Comparison of ENCODE assay signal across 7 cellular contexts in genomic region chr6:28266563-28266961, GRCh38. TPM values are rescaled to one million over a fixed set of nuclear protein-coding genes. Genes with fewer than 3 reads are reported as not detected.
DNase-seq lines count a peak whose midpoint lies in the region; ATAC-seq and TF ChIP-seq lines count a peak whose summit lies in the region.
"Had no signal": no experiment of that assay in that cellular context is flagged by ENCODE, and none has a peak within 500 bp of the region (broad histone marks: within the 10 kb centered on the region; RNA-seq: fewer than 3 reads in every experiment).

No MANE protein-coding gene starts in this region.

- H3K27ac ChIP-seq in GM23248: peak overlapping the region; percentile 90
- H3K27ac ChIP-seq in parathyroid adenoma: peak overlapping the region; percentile 87

- H3K4me3 ChIP-seq in GM23248: peak overlapping the region; percentile 97
- H3K4me3 ChIP-seq in choroid plexus epithelial cell (ENCODE audit: low read depth, low read length): peak overlapping the region; percentile 84
- peak overlapping the region; percentile 97 for H3K4me3 ChIP-seq in parathyroid adenoma (ENCODE audit: low read depth, low read length)

- H3K27me3 ChIP-seq in GM23248 (replicated peaks; ENCODE audit: insufficient read depth) (no peaks in the 10 kb centered on the region), parathyroid adenoma (ENCODE audit: control insufficient read depth, insufficient read depth, low read length) (no peaks in the 10 kb centered on the region)

- H3K4me1 ChIP-seq in GM23248 (ENCODE audit: insufficient read depth): peaks cover 9% of the 10 kb centered on the region; the same call in 1 of the 2 replicates
- H3K4me1 ChIP-seq in parathyroid adenoma: no peaks in the 10 kb centered on the region

- TF ChIP-seq CTCF in choroid plexus epithelial cell (conservative IDR thresholded peaks at IDR 0.05; ENCODE audit: low read depth, low read length) (no peak), parathyroid adenoma (IDR thresholded peaks at IDR 0.05) (no peak)

- H3K4me2 ChIP-seq in GM23248 (ENCODE audit: unreplicated experiment) (peak overlapping the region; percentile 98), parathyroid adenoma (ENCODE audit: low read length) (peak overlapping the region; percentile 91)

- H3K79me2 ChIP-seq in GM23248 (ENCODE audit: insufficient read depth) (peaks cover 41% of the 10 kb centered on the region), parathyroid adenoma (peaks cover 11% of the 10 kb centered on the region)

- H3K9me3 Mint-ChIP-seq in activated CD8-positive, alpha-beta memory T cell treated with anti-CD3 and anti-CD28 coated beads, Interleukin-2, amount 10 ng/mL, durations not matched to agents 7 days and 5 days (ENCODE audit: low read depth): no peaks in the 10 kb centered on the region

- H2AFZ ChIP-seq in GM23248 (peak overlapping the region; percentile 98), parathyroid adenoma (peak overlapping the region; percentile 95)

- H3K27me3 Mint-ChIP-seq in activated CD8-positive, alpha-beta memory T cell treated with anti-CD3 and anti-CD28 coated beads, Interleukin-2, amount 10 ng/mL, durations not matched to agents 7 days and 5 days: peaks cover 3% of the 10 kb centered on the region
- H3K27me3 Mint-ChIP-seq: dendritic cell treated with granulocyte-macrophage colony-stimulating factor and Interleukin-4, amounts not matched to agents 40 ng/mL and 50 ng/mL, for 4 days had no signal

- peaks cover 9% of the 10 kb centered on the region for H3K36me3 Mint-ChIP-seq in activated CD8-positive, alpha-beta memory T cell treated with anti-CD3 and anti-CD28 coated beads, Interleukin-2, amount 10 ng/mL, durations not matched to agents 7 days and 5 days

- no peak overlapping the region for H3K27ac Mint-ChIP-seq in activated CD8-positive, alpha-beta memory T cell treated with anti-CD3 and anti-CD28 coated beads, Interleukin-2, amount 10 ng/mL, durations not matched to agents 7 days and 5 days
- H3K27ac Mint-ChIP-seq: dendritic cell treated with granulocyte-macrophage colony-stimulating factor and Interleukin-4, amounts not matched to agents 40 ng/mL and 50 ng/mL, for 4 days had no signal

- DNase-seq in GM23248: no peak
- DNase-seq in choroid plexus epithelial cell (ENCODE audit: low read depth): no peak
- DNase-seq in activated CD8-positive, alpha-beta memory T cell treated with anti-CD3 and anti-CD28 coated beads, Interleukin-2, amount 10 ng/mL, durations not matched to agents 7 days and 5 days: no peak
- no peak for DNase-seq in OCI-M1 (lab: John Stamatoyannopoulos, UW)
- DNase-seq in OCI-M2 (lab: John Stamatoyannopoulos, UW; ENCODE audit: unreplicated experiment): no peak

- no peaks in the 10 kb centered on the region for H3K9me2 ChIP-seq in GM23248 (ENCODE audit: insufficient read depth)

- H3K4me1 Mint-ChIP-seq in activated CD8-positive, alpha-beta memory T cell treated with anti-CD3 and anti-CD28 coated beads, Interleukin-2, amount 10 ng/mL, durations not matched to agents 7 days and 5 days: peaks cover 22% of the 10 kb centered on the region

- H3K9ac ChIP-seq in GM23248 (peak overlapping the region; percentile 92), parathyroid adenoma (peak overlapping the region; percentile 81)

- H3F3A ChIP-seq in GM23248 (ENCODE audit: insufficient read depth): peaks cover 43% of the 10 kb centered on the region

- H3K9me3 ChIP-seq in GM23248 (ENCODE audit: low read depth) (no peaks in the 10 kb centered on the region), parathyroid adenoma (ENCODE audit: control insufficient read depth, low read length) (no peaks in the 10 kb centered on the region)

- no peaks in the 10 kb centered on the region for H4K20me1 ChIP-seq in GM23248 (ENCODE audit: insufficient read depth)

- no peak overlapping the region for H3K4me3 Mint-ChIP-seq in activated CD8-positive, alpha-beta memory T cell treated with anti-CD3 and anti-CD28 coated beads, Interleukin-2, amount 10 ng/mL, durations not matched to agents 7 days and 5 days
- H3K4me3 Mint-ChIP-seq: dendritic cell treated with granulocyte-macrophage colony-stimulating factor and Interleukin-4, amounts not matched to agents 40 ng/mL and 50 ng/mL, for 4 days had no signal

- CTCF ChIA-PET in activated CD8-positive, alpha-beta memory T cell treated with anti-CD3 and anti-CD28 coated beads, Interleukin-2, amount 10 ng/mL, durations not matched to agents 7 days and 5 days (lab: Charles Lee): interaction anchor here (1.0 to 2.7 kb wide), 8 partner anchors 9 to 162 kb away, joined by 3 to 21 read pairs (median 6); partner anchors contain the start of genes PGBD1, ZKSCAN4 and ZSCAN12

- no peaks in the 10 kb centered on the region for H3K36me3 ChIP-seq in GM23248 (ENCODE audit: low read depth)
- H3K36me3 ChIP-seq in parathyroid adenoma (ENCODE audit: control insufficient read depth, insufficient read depth, low read length): no peaks in the 10 kb centered on the region

- in situ Hi-C loops in GM23248 (cut with MboI): no loop called here

- 13 to 15% methylated on average over 5 of the region's 5 CpGs for WGBS in GM23248 (ENCODE audit: low coverage in 1 of 2, low lambda C conversion rate in 2 of 2, missing lambda C conversion rate in 2 of 2), 2 experiments

- ATAC-seq in activated CD8-positive, alpha-beta memory T cell treated with anti-CD3 and anti-CD28 coated beads, Interleukin-2, amount 10 ng/mL, durations not matched to agents 7 days and 5 days: no peak

RNA-seq across cellular contexts. Expression of gene ZSCAN26, which starts 0.4 kb away (rescaled TPM):
- total RNA-seq in GM23248 (2014; rRNA removed; shearing (Covaris generic)): 17.5 and 28.5 TPM in 2 replicates
- 14.1 and 15.0 TPM in 2 replicates for polyA plus RNA-seq in GM23248 (2016; fragmentation: Nextera tagmentation; extraction: Ambion mirVana)
- total RNA-seq in activated CD8-positive, alpha-beta memory T cell treated with anti-CD3 and anti-CD28 coated beads, Interleukin-2, amount 10 ng/mL, durations not matched to agents 7 days and 5 days: 10 to 100 TPM in 1 of 2 experiments, 1 to 10 TPM in 1; 7.8 to 11.7 TPM

RNA-seq across cellular contexts. Expression of gene NKAPL, which starts 7.5 kb away (rescaled TPM):
- total RNA-seq in GM23248 (2014; rRNA removed; shearing (Covaris generic)): 0.97 and 1.9 TPM in 2 replicates
- 3.2 and 3.5 TPM in 2 replicates for polyA plus RNA-seq in GM23248 (2016; fragmentation: Nextera tagmentation; extraction: Ambion mirVana)
- under 1 TPM in 1 of 2 experiments, not detected in 1; 0.26 TPM for total RNA-seq in activated CD8-positive, alpha-beta memory T cell treated with anti-CD3 and anti-CD28 coated beads, Interleukin-2, amount 10 ng/mL, durations not matched to agents 7 days and 5 days

RNA-seq across cellular contexts. Expression of gene ZKSCAN4, which starts 14.5 kb away (rescaled TPM):
- 3.7 and 4.2 TPM in 2 replicates for total RNA-seq in GM23248 (2014; rRNA removed; shearing (Covaris generic))
- polyA plus RNA-seq in GM23248 (2016; fragmentation: Nextera tagmentation; extraction: Ambion mirVana): 3.5 and 3.6 TPM in 2 replicates
- 1 to 10 TPM; 5.7 to 6.1 TPM for total RNA-seq in activated CD8-positive, alpha-beta memory T cell treated with anti-CD3 and anti-CD28 coated beads, Interleukin-2, amount 10 ng/mL, durations not matched to agents 7 days and 5 days

RNA-seq across cellular contexts. Expression of gene PGBD1, which starts 14.8 kb away (rescaled TPM):
- total RNA-seq in GM23248 (2014; rRNA removed; shearing (Covaris generic)): 4.9 and 6.7 TPM in 2 replicates
- 4.1 and 5.0 TPM in 2 replicates for polyA plus RNA-seq in GM23248 (2016; fragmentation: Nextera tagmentation; extraction: Ambion mirVana)
- total RNA-seq in activated CD8-positive, alpha-beta memory T cell treated with anti-CD3 and anti-CD28 coated beads, Interleukin-2, amount 10 ng/mL, durations not matched to agents 7 days and 5 days: 1 to 10 TPM; 3.9 to 4.2 TPM

RNA-seq across cellular contexts. Expression of gene ZSCAN9, which starts 41.5 kb away (rescaled TPM):
- total RNA-seq in GM23248 (2014; rRNA removed; shearing (Covaris generic)): 7.3 and 12.8 TPM in 2 replicates
- 5.8 TPM in 2 replicates for polyA plus RNA-seq in GM23248 (2016; fragmentation: Nextera tagmentation; extraction: Ambion mirVana)
- 10 to 100 TPM in 1 of 2 experiments, 1 to 10 TPM in 1; 7.0 to 11.6 TPM for total RNA-seq in activated CD8-positive, alpha-beta memory T cell treated with anti-CD3 and anti-CD28 coated beads, Interleukin-2, amount 10 ng/mL, durations not matched to agents 7 days and 5 days
